20 cellular contexts compared by ENCODE assay signal in the genomic region with DNA sequence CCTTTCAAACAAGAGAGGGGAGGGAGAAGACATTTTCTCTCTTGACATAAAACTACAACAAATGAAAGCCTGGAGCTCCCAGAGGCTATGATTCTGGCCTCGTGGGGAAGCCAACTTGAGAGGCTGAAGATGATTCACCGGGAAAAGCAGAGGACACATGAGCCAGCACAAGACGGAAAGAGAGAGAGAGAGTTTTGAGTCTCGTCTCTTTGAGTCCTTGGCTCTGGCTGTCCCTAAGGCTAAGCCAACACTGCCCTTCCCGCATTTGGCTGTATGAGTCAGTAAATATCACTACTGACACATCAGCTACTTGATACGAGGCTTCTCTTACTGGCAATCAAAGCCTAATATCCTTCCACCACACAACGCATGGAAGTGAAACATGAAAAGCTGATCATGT.
"Had no signal": no experiment of that assay in that cellular context is flagged by ENCODE, and none has a peak within 500 bp of the region (broad histone marks: within the 10 kb centered on the region; RNA-seq: fewer than 3 reads in every experiment).

No MANE protein-coding gene starts in this region.

- H3K36me3 ChIP-seq: breast epithelium had no signal

- H3K4me1 ChIP-seq: breast epithelium had no signal

- ATAC-seq: activated CD8-positive, alpha-beta T cell treated with anti-CD3 and anti-CD28 coated beads, Interleukin-2, amount 10 ng/mL, durations not matched to agents 7 days and 5 days had no signal

- H3K9me3 ChIP-seq: breast epithelium had no signal

- FAIRE-seq: RCC 7860, TTC549 had no signal

- H3K27ac ChIP-seq: breast epithelium, WERI-Rb-1 had no signal

- H3K4me3 ChIP-seq: breast epithelium had no signal

- DNase-seq: activated CD4-positive, alpha-beta T cell treated with anti-CD3 and anti-CD28 coated beads for 4 hours; activated CD8-positive, alpha-beta memory T cell treated with anti-CD3 and anti-CD28 coated beads, Interleukin-2, amount 50 U/mL, for 48 hours; activated CD8-positive, alpha-beta T cell treated with anti-CD3 and anti-CD28 coated beads, Interleukin-2, amount 10 ng/mL, durations not matched to agents 7 days and 5 days; activated naive CD4-positive, alpha-beta T cell treated with anti-CD3 and anti-CD28 coated beads, Interleukin-2, amount 50 U/mL, for 16 hours; activated naive CD8-positive, alpha-beta T cell treated with anti-CD3 and anti-CD28 coated beads, Interleukin-2, amount 10 ng/mL, durations not matched to agents 7 days and 5 days; activated T-cell treated with anti-CD3 and anti-CD28 coated beads, Interleukin-2, amount 50 U/mL, for 1 hour; aorta; caudate nucleus; NCI-H1092; NCI-H1417; NCI-H1930; NCI-H2227 treated with DMSO at 0.1 percent for 48 hours; NCI-H446 treated with DMSO at 0.1 percent for 48 hours; NCI-H774; NK-92 treated with Interleukin-12 subunit alpha and Interleukin-12 subunit beta, amount 100 ng/mL, for 24 hours; SHP77 treated with DMSO at 0.1 percent for 48 hours; WERI-Rb-1 had no signal
